ENCODE assay signal across 1 cellular context in the genomic region with DNA sequence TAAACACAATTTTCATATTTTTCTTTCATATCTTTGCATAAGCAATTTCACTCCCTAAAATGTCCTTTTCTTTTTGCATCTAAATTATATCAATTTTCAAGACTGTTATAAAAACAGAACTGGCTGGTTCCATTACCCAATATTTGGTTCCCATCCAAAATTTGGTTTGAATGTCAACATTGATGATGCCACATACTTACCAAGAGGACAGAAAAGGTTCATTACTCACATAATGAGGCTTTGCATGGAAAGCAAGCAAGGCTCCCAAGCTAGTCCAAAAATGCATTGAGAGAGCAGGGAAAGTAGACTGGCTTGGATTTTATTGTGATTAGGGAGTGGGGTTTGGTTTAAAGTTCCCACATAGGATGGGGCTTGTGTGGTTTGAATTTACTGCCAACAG.
TF ChIP-seq lines count a peak whose summit lies in the region.

No MANE protein-coding gene starts in this region.

TF ChIP-seq in liver, 16 proteins besides CTCF, POLR2A, EP300 and RAD21 (continued from another document):
- TF ChIP-seq, protein P1, sequence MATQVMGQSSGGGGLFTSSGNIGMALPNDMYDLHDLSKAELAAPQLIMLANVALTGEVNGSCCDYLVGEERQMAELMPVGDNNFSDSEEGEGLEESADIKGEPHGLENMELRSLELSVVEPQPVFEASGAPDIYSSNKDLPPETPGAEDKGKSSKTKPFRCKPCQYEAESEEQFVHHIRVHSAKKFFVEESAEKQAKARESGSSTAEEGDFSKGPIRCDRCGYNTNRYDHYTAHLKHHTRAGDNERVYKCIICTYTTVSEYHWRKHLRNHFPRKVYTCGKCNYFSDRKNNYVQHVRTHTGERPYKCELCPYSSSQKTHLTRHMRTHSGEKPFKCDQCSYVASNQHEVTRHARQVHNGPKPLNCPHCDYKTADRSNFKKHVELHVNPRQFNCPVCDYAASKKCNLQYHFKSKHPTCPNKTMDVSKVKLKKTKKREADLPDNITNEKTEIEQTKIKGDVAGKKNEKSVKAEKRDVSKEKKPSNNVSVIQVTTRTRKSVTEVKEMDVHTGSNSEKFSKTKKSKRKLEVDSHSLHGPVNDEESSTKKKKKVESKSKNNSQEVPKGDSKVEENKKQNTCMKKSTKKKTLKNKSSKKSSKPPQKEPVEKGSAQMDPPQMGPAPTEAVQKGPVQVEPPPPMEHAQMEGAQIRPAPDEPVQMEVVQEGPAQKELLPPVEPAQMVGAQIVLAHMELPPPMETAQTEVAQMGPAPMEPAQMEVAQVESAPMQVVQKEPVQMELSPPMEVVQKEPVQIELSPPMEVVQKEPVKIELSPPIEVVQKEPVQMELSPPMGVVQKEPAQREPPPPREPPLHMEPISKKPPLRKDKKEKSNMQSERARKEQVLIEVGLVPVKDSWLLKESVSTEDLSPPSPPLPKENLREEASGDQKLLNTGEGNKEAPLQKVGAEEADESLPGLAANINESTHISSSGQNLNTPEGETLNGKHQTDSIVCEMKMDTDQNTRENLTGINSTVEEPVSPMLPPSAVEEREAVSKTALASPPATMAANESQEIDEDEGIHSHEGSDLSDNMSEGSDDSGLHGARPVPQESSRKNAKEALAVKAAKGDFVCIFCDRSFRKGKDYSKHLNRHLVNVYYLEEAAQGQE (IDR thresholded peaks at IDR 0.05) = no peak
- TF ChIP-seq FOXA2 (IDR thresholded peaks at IDR 0.05) (peak; percentile 81), RXRA (IDR thresholded peaks at IDR 0.05) (no peak), TAF1 (conservative IDR thresholded peaks at IDR 0.05) (no peak), SP1 (IDR thresholded peaks at IDR 0.05) (no peak), GABPA (IDR thresholded peaks at IDR 0.05 in 1 of 2, conservative IDR thresholded peaks at IDR 0.05 in 1 of 2) (no peak), JUND (IDR thresholded peaks at IDR 0.05) (no peak)
TF ChIP-seq in liver: peak in this region for 2.
